Comparison of ENCODE assay signal across 13 cellular contexts in genomic region chr16:669666-670065, GRCh38. TPM values are rescaled to one million over a fixed set of nuclear protein-coding genes. Genes with fewer than 3 reads are reported as not detected.
DNase-seq lines count a peak whose midpoint lies in the region; ATAC-seq and TF ChIP-seq lines count a peak whose summit lies in the region.
"Had no signal": no experiment of that assay in that cellular context is flagged by ENCODE, and none has a peak within 500 bp of the region (broad histone marks: within the 10 kb centered on the region; RNA-seq: fewer than 3 reads in every experiment).

No MANE protein-coding gene starts in this region.

- no peaks in the 10 kb centered on the region for H3K27me3 Mint-ChIP-seq in MCF 10A (ENCODE audit: insufficient read depth, unreplicated experiment)
- H3K27me3 Mint-ChIP-seq in stimulated activated naive CD8-positive, alpha-beta T cell treated with anti-CD3 and anti-CD28 coated beads, Interleukin-15, amount 100 ng/mL, for 72 hours: peaks cover under 1% of the 10 kb centered on the region

- no peaks in the 10 kb centered on the region for H3K9me3 Mint-ChIP-seq in MCF 10A (ENCODE audit: unreplicated experiment)
- H3K9me3 Mint-ChIP-seq in stimulated activated naive CD8-positive, alpha-beta T cell treated with anti-CD3 and anti-CD28 coated beads, Interleukin-15, amount 100 ng/mL, for 72 hours: no peaks in the 10 kb centered on the region

- no peaks in the 10 kb centered on the region for H3K9me3 ChIP-seq in breast epithelium
- no peaks in the 10 kb centered on the region for H3K9me3 ChIP-seq in PC-9 (ENCODE audit: insufficient read depth, low read depth)
- no peaks in the 10 kb centered on the region for H3K9me3 ChIP-seq in endocrine pancreas (ENCODE audit: control insufficient read depth, low read length)
- no peaks in the 10 kb centered on the region for H3K9me3 ChIP-seq in testis
- H3K9me3 ChIP-seq: esophagus squamous epithelium had no signal

- BruUV-seq in MCF 10A (replicated peaks; lab: Mats Ljungman, UMichigan) (no TSS peak), PC-9 (replicated peaks; lab: Mats Ljungman, UMichigan) (no TSS peak)

- peaks cover 21% of the 10 kb centered on the region for H3K79me2 ChIP-seq in PC-9 (ENCODE audit: low read depth)

- H3K36me3 Mint-ChIP-seq in MCF 10A (ENCODE audit: insufficient read depth, unreplicated experiment): peaks cover 37% of the 10 kb centered on the region

- no peak for DNase-seq in MCF 10A (ENCODE audit: unreplicated experiment)
- no peak for DNase-seq in breast epithelium (ENCODE audit: low spot score in 2 of 2)
- no peak for DNase-seq in PC-9
- no peak for DNase-seq in stimulated activated naive CD8-positive, alpha-beta T cell treated with anti-CD3 and anti-CD28 coated beads, Interleukin-15, amount 100 ng/mL, for 72 hours
- DNase-seq in NCI-H524 (lab: John Stamatoyannopoulos, UW): no peak
- DNase-seq in NCI-H2029 treated with DMSO at 0.1 percent for 48 hours (lab: John Stamatoyannopoulos, UW): no peak
- DNase-seq in testis: no peak
- DNase-seq: C1 segment of cervical spinal cord; caudate nucleus; esophagus squamous epithelium; NCI-H1417 treated with DMSO at 0.1 percent for 48 hours; NK-92 treated with Interleukin-12 subunit alpha and Interleukin-12 subunit beta, amount 100 ng/mL, for 24 hours had no signal

- H3K4me1 Mint-ChIP-seq in MCF 10A (ENCODE audit: insufficient read depth, unreplicated experiment): no peaks in the 10 kb centered on the region
- peaks cover 23% of the 10 kb centered on the region for H3K4me1 Mint-ChIP-seq in stimulated activated naive CD8-positive, alpha-beta T cell treated with anti-CD3 and anti-CD28 coated beads, Interleukin-15, amount 100 ng/mL, for 72 hours

- CTCF ChIA-PET in MCF 10A (lab: Yijun Ruan, JAX) (interaction anchor here (1.0 kb wide), 1 partner anchor 9 kb away, joined by 6 read pairs; no protein-coding TSS in a partner anchor), PC-9 (lab: Charles Lee) (no interaction called here)

- TF ChIP-seq CTCF in MCF 10A (IDR thresholded peaks at IDR 0.05; ENCODE audit: unreplicated experiment) (no peak), breast epithelium (IDR thresholded peaks at IDR 0.05) (no peak), PC-9 (conservative IDR thresholded peaks at IDR 0.05) (no peak), testis (IDR thresholded peaks at IDR 0.05) (no peak)

- no peaks in the 10 kb centered on the region for H3K9me2 ChIP-seq in PC-9 (ENCODE audit: insufficient read depth)

- no peak overlapping the region for H2AFZ ChIP-seq in PC-9

- no peaks in the 10 kb centered on the region for H3K27me3 ChIP-seq in breast epithelium
- H3K27me3 ChIP-seq in PC-9 (ENCODE audit: insufficient read depth, low read depth): no peaks in the 10 kb centered on the region
- no peaks in the 10 kb centered on the region for H3K27me3 ChIP-seq in endocrine pancreas (ENCODE audit: control insufficient read depth, insufficient read depth, low read length)
- no peaks in the 10 kb centered on the region for H3K27me3 ChIP-seq in testis
- H3K27me3 ChIP-seq: esophagus squamous epithelium had no signal

- WGBS in testis, 2 donors: 88 to 92% methylated on average over 8 to 13 of the region's 13 CpGs

- H3K4me3 Mint-ChIP-seq in MCF 10A (ENCODE audit: unreplicated experiment): peak overlapping the region; percentile 75
- peak overlapping the region; percentile 32 to 94 for H3K4me3 Mint-ChIP-seq in stimulated activated naive CD8-positive, alpha-beta T cell treated with anti-CD3 and anti-CD28 coated beads, Interleukin-15, amount 100 ng/mL, for 72 hours

- peak overlapping the region; percentile 11 for H3K9ac ChIP-seq in endocrine pancreas (ENCODE audit: control insufficient read depth, insufficient read depth, low read length)

- H3K27ac ChIP-seq in breast epithelium: no peak overlapping the region
- no peak overlapping the region for H3K27ac ChIP-seq in PC-9
- no peak overlapping the region for H3K27ac ChIP-seq in testis

- H3K4me1 ChIP-seq in breast epithelium (peaks cover 0 to 5% of the 10 kb centered on the region in 2 donors), PC-9 (replicated peaks; ENCODE audit: insufficient read depth) (peaks cover 9% of the 10 kb centered on the region; the same call in 1 of the 2 replicates), endocrine pancreas (ENCODE audit: control insufficient read depth, insufficient read depth, low read length) (no peaks in the 10 kb centered on the region), testis (peaks cover 19% of the 10 kb centered on the region)

- H3F3A ChIP-seq in PC-9 (ENCODE audit: insufficient read depth, low read depth): peaks cover 16% of the 10 kb centered on the region; the same call in 1 of the 2 replicates

- no peaks in the 10 kb centered on the region; the same call in 1 of the 2 replicates for H4K20me1 ChIP-seq in PC-9 (ENCODE audit: insufficient read depth)

- ATAC-seq in stimulated activated naive CD8-positive, alpha-beta T cell treated with anti-CD3 and anti-CD28 coated beads, Interleukin-15, amount 100 ng/mL, for 72 hours: no peak

- peak overlapping the region; percentile 96; the same call in 1 of the 2 replicates for H3K4me2 ChIP-seq in PC-9

- no peak for TF ChIP-seq POLR2A in breast epithelium (IDR thresholded peaks at IDR 0.05)
- TF ChIP-seq POLR2A in testis (IDR thresholded peaks at IDR 0.05): no peak

- POLR2A ChIA-PET in MCF 10A (lab: Yijun Ruan, JAX): interaction anchor here (0.7 to 3.2 kb wide), 5 partner anchors 11 to 46 kb away, joined by 3 to 17 read pairs (median 6); partner anchors contain the start of genes STUB1 and WDR90
- POLR2A ChIA-PET in PC-9 (lab: Charles Lee; ENCODE audit: unreplicated experiment): no interaction called here

- H3K4me3 ChIP-seq in breast epithelium (no peak overlapping the region), PC-9 (no peak overlapping the region), endocrine pancreas (ENCODE audit: control insufficient read depth, insufficient read depth, low read length) (no peak overlapping the region), testis (no peak overlapping the region)

- H3K36me3 ChIP-seq in breast epithelium: peaks cover 10% of the 10 kb centered on the region
- no peaks in the 10 kb centered on the region for H3K36me3 ChIP-seq in PC-9 (ENCODE audit: low read depth)
- H3K36me3 ChIP-seq in endocrine pancreas (ENCODE audit: control insufficient read depth, insufficient read depth, low read length): peaks cover 5% of the 10 kb centered on the region
- H3K36me3 ChIP-seq in testis (ENCODE audit: low read depth, missing control alignments): no peaks in the 10 kb centered on the region

- intact Hi-C loops in MCF 10A (cut with micrococcal nuclease) (no loop called here), breast epithelium (cut with DNase I; ENCODE audit: low total_unique reads) (no loop called here), PC-9 (cut with micrococcal nuclease; ENCODE audit: unreplicated experiment) (loop anchor here (1.0 to 5.0 kb wide), 2 partner anchors 8 to 42 kb away; no protein-coding TSS in a partner anchor), testis (cut with DNase I; ENCODE audit: low total_unique reads) (loop anchor here (10.0 kb wide), 1 partner anchor 85 kb away; no protein-coding TSS in a partner anchor)

- H3K27ac Mint-ChIP-seq in MCF 10A (ENCODE audit: low read depth, unreplicated experiment): no peak overlapping the region
- peak overlapping the region; percentile 63 to 69 for H3K27ac Mint-ChIP-seq in stimulated activated naive CD8-positive, alpha-beta T cell treated with anti-CD3 and anti-CD28 coated beads, Interleukin-15, amount 100 ng/mL, for 72 hours

RNA-seq across cellular contexts. Expression of gene RHOT2, which starts 1.7 kb away (rescaled TPM):
- total RNA-seq in MCF 10A (2022) (110 and 118 TPM in 2 replicates), breast epithelium (10 to 100 TPM; 39.4 to 90.8 (median 66.9) TPM), PC-9 (2021) (143 and 173 TPM in 2 replicates), testis (100 to 1,000 TPM; 157 to 176 TPM)
- polyA plus RNA-seq in testis (ENCODE audit: insufficient read depth, low read depth, low replicate concordance): 77.7 TPM

RNA-seq across cellular contexts. Expression of gene RHBDL1, which starts 5.8 kb away (rescaled TPM):
- 3.0 and 4.5 TPM in 2 replicates for total RNA-seq in MCF 10A (2022)
- total RNA-seq in breast epithelium: 1 to 10 TPM in 2 of 3 donors, under 1 TPM in 1; 0.48 to 2.3 (median 1.0) TPM
- 18.1 and 19.9 TPM in 2 replicates for total RNA-seq in PC-9 (2021)
- total RNA-seq in testis: 1 to 10 TPM; 8.5 to 9.8 TPM
- 2.1 TPM for polyA plus RNA-seq in testis (ENCODE audit: insufficient read depth, low read depth, low replicate concordance)

RNA-seq across cellular contexts. Expression of gene STUB1, which starts 10.5 kb away (rescaled TPM):
- 99.3 and 124 TPM in 2 replicates for total RNA-seq in MCF 10A (2022)
- total RNA-seq in breast epithelium: 100 to 1,000 TPM; 127 to 184 (median 175) TPM
- total RNA-seq in PC-9 (2021): 174 and 211 TPM in 2 replicates
- total RNA-seq in testis: 100 to 1,000 TPM; 126 to 160 TPM
- 93.3 TPM for polyA plus RNA-seq in testis (ENCODE audit: insufficient read depth, low read depth, low replicate concordance)

RNA-seq across cellular contexts. Expression of gene JMJD8, which starts 14.5 kb away (rescaled TPM):
- 23.6 and 33.4 TPM in 2 replicates for total RNA-seq in MCF 10A (2022)
- total RNA-seq in breast epithelium: 10 to 100 TPM; 67.2 to 83.4 (median 67.5) TPM
- total RNA-seq in PC-9 (2021): 57.4 and 61.6 TPM in 2 replicates
- total RNA-seq in testis: 100 to 1,000 TPM in 1 of 2 donors, 10 to 100 TPM in 1; 84.2 to 101 TPM
- polyA plus RNA-seq in testis (ENCODE audit: insufficient read depth, low read depth, low replicate concordance): 95.5 TPM

RNA-seq across cellular contexts. Expression of gene WDR90, which starts 20.5 kb away (rescaled TPM):
- total RNA-seq in MCF 10A (2022) (40.4 and 47.9 TPM in 2 replicates), breast epithelium (10 to 100 TPM in 2 of 3 donors, 1 to 10 TPM in 1; 9.6 to 26.9 (median 22.7) TPM), PC-9 (2021) (118 and 126 TPM in 2 replicates), testis (100 to 1,000 TPM; 155 to 195 TPM)
- 102 TPM for polyA plus RNA-seq in testis (ENCODE audit: insufficient read depth, low read depth, low replicate concordance)

Comparison
In these comparisons a context has a peak if more than half of its experiments do, and no peak if none do; other contexts are left out.
1. intact Hi-C loops: an anchor here in PC-9 (1.0 to 5.0 kb wide) and testis (10.0 kb wide); none called in MCF 10A and breast epithelium.